3 cellular contexts compared by ENCODE assay signal in the genomic region with DNA sequence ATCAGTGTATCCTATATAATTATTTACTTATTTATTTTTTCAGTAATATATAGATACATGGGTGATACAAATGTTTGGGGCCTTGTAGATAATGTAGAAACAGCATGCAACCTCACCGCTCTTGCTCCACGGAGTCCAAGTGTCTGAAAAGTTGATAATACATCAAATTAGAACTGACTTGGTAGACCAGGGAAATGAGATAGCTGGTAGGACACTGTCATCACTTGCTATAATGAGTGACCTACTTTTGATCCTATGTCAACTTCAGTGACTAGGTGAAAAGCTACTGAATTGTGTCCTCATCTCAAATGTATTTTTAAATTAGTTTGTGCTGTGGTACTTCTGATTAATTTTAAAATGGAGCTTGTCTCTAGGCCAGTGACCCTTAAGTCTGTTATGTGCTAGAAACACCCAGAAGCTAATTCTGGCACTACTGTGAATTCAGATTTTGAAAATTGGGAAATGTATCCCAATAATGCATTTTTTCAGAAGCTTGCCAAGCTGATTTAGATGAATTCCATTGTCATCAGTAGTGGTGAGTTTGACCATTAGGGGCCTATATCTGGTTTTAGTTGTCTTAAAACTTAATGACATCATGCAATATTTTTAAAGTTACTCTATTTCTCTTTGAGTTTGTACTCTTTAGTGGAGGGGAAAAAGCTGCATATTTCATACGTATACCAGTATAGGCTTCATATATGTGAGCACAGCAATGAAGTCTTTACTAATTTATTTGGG.
TF ChIP-seq lines count a peak whose summit lies in the region.

No MANE protein-coding gene starts in this region.

TF ChIP-seq in SK-N-SH treated with all-trans-retinoic acid at 6 μM for 48 hours, 23 proteins besides CTCF, POLR2A, EP300 and RAD21:
- no peak for TF ChIP-seq ARNTL (CRISPR knock-in tag; IDR thresholded peaks at IDR 0.05; ENCODE audit: borderline replicate concordance, low read depth)
- peak; percentile 59 for TF ChIP-seq ISL1 (CRISPR knock-in tag; IDR thresholded peaks at IDR 0.05)

TF ChIP-seq in SK-N-SH, 30 proteins besides CTCF, POLR2A, EP300 and RAD21:
- TF ChIP-seq, protein P1, sequence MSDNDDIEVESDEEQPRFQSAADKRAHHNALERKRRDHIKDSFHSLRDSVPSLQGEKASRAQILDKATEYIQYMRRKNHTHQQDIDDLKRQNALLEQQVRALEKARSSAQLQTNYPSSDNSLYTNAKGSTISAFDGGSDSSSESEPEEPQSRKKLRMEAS (IDR thresholded peaks at IDR 0.05; ENCODE audit: low read depth), result no peak
- TF ChIP-seq CHD2 (IDR thresholded peaks at IDR 0.05; ENCODE audit: low read length, partially characterized antibody) (no peak), POLR2AphosphoS5 (IDR thresholded peaks at IDR 0.05; ENCODE audit: low read depth, low read length) (no peak), GATA2 (CRISPR knock-in tag; IDR thresholded peaks at IDR 0.05) (no peak), SMC3 (IDR thresholded peaks at IDR 0.05; ENCODE audit: low read depth, low read length) (no peak), RCOR1 (IDR thresholded peaks at IDR 0.05; ENCODE audit: low read length) (no peak)
- TF ChIP-seq, protein P2, sequence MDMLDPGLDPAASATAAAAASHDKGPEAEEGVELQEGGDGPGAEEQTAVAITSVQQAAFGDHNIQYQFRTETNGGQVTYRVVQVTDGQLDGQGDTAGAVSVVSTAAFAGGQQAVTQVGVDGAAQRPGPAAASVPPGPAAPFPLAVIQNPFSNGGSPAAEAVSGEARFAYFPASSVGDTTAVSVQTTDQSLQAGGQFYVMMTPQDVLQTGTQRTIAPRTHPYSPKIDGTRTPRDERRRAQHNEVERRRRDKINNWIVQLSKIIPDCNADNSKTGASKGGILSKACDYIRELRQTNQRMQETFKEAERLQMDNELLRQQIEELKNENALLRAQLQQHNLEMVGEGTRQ (IDR thresholded peaks at IDR 0.05; ENCODE audit: borderline replicate concordance, low read depth, low read length), result no peak
- TF ChIP-seq, protein P3, sequence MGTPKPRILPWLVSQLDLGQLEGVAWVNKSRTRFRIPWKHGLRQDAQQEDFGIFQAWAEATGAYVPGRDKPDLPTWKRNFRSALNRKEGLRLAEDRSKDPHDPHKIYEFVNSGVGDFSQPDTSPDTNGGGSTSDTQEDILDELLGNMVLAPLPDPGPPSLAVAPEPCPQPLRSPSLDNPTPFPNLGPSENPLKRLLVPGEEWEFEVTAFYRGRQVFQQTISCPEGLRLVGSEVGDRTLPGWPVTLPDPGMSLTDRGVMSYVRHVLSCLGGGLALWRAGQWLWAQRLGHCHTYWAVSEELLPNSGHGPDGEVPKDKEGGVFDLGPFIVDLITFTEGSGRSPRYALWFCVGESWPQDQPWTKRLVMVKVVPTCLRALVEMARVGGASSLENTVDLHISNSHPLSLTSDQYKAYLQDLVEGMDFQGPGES (IDR thresholded peaks at IDR 0.05; ENCODE audit: low read depth, low read length), result no peak
- TF ChIP-seq, protein P4, sequence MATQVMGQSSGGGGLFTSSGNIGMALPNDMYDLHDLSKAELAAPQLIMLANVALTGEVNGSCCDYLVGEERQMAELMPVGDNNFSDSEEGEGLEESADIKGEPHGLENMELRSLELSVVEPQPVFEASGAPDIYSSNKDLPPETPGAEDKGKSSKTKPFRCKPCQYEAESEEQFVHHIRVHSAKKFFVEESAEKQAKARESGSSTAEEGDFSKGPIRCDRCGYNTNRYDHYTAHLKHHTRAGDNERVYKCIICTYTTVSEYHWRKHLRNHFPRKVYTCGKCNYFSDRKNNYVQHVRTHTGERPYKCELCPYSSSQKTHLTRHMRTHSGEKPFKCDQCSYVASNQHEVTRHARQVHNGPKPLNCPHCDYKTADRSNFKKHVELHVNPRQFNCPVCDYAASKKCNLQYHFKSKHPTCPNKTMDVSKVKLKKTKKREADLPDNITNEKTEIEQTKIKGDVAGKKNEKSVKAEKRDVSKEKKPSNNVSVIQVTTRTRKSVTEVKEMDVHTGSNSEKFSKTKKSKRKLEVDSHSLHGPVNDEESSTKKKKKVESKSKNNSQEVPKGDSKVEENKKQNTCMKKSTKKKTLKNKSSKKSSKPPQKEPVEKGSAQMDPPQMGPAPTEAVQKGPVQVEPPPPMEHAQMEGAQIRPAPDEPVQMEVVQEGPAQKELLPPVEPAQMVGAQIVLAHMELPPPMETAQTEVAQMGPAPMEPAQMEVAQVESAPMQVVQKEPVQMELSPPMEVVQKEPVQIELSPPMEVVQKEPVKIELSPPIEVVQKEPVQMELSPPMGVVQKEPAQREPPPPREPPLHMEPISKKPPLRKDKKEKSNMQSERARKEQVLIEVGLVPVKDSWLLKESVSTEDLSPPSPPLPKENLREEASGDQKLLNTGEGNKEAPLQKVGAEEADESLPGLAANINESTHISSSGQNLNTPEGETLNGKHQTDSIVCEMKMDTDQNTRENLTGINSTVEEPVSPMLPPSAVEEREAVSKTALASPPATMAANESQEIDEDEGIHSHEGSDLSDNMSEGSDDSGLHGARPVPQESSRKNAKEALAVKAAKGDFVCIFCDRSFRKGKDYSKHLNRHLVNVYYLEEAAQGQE (IDR thresholded peaks at IDR 0.05; ENCODE audit: low read depth, low read length), result no peak

TF ChIP-seq in K562, 482 proteins besides CTCF, POLR2A, EP300 and RAD21:
- TF ChIP-seq MEIS2 (IDR thresholded peaks at IDR 0.05; ENCODE audit: partially characterized antibody), result peak; percentile 1
- TF ChIP-seq, protein P5, sequence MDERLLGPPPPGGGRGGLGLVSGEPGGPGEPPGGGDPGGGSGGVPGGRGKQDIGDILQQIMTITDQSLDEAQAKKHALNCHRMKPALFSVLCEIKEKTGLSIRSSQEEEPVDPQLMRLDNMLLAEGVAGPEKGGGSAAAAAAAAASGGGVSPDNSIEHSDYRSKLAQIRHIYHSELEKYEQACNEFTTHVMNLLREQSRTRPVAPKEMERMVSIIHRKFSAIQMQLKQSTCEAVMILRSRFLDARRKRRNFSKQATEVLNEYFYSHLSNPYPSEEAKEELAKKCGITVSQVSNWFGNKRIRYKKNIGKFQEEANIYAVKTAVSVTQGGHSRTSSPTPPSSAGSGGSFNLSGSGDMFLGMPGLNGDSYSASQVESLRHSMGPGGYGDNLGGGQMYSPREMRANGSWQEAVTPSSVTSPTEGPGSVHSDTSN (CRISPR knock-in tag; IDR thresholded peaks at IDR 0.05; ENCODE audit: low read depth), result no peak
- TF ChIP-seq, protein P5 (tag; conservative IDR thresholded peaks at IDR 0.05; ENCODE audit: low read depth), result peak; percentile 76
- TF ChIP-seq ILF3 (IDR thresholded peaks at IDR 0.05; ENCODE audit: borderline replicate concordance), result no peak
